Comparison of ENCODE assay signal across 8 cellular contexts in genomic region chr2:69436594-69436936, GRCh38. TPM values are rescaled to one million over a fixed set of nuclear protein-coding genes. Genes with fewer than 3 reads are reported as not detected.
DNase-seq lines count a peak whose midpoint lies in the region; ATAC-seq and TF ChIP-seq lines count a peak whose summit lies in the region.

No MANE protein-coding gene starts in this region.

- peak; percentile 19 for TF ChIP-seq CTCF in GM13976 (IDR thresholded peaks at IDR 0.05; ENCODE audit: borderline replicate concordance, control extremely low read depth, extremely low read depth, insufficient read depth, missing control alignments)

- no peaks in the 10 kb centered on the region for H3K9me3 Mint-ChIP-seq in activated naive CD8-positive, alpha-beta T cell treated with anti-CD3 and anti-CD28 coated beads, Interleukin-2, amount 50 U/mL, for 24 hours

- peak; percentile 10 for ATAC-seq in HG03135 (IDR thresholded peaks at IDR 0.05; ENCODE audit: unreplicated experiment)
- ATAC-seq in activated naive CD8-positive, alpha-beta T cell treated with anti-CD3 and anti-CD28 coated beads, Interleukin-2, amount 50 U/mL, for 24 hours: no peak
- no peak for ATAC-seq in HG03045 (IDR thresholded peaks at IDR 0.05; ENCODE audit: unreplicated experiment)
- no peak for ATAC-seq in HG02588 (IDR thresholded peaks at IDR 0.05; ENCODE audit: unreplicated experiment)

- in situ Hi-C loops in GM13976 (cut with MboI; ENCODE audit: low sequenced_read_pairs, unreplicated experiment): no loop called here

- H3K27ac ChIP-seq in layer of hippocampus (ENCODE audit: low read depth, low read length) (peak overlapping the region; percentile 88), thymus (ENCODE audit: low read depth) (peak overlapping the region; percentile 93)

- peak overlapping the region; percentile 95 for H3K4me3 Mint-ChIP-seq in activated naive CD8-positive, alpha-beta T cell treated with anti-CD3 and anti-CD28 coated beads, Interleukin-2, amount 50 U/mL, for 24 hours

- H3K4me1 ChIP-seq in thymus (ENCODE audit: control insufficient read depth, insufficient read depth, low read length): peaks cover 4% of the 10 kb centered on the region

- no peaks in the 10 kb centered on the region for H3K27me3 ChIP-seq in layer of hippocampus (ENCODE audit: control insufficient read depth, insufficient read depth, low read length)
- H3K27me3 ChIP-seq in thymus (ENCODE audit: control insufficient read depth, insufficient read depth): no peaks in the 10 kb centered on the region

- H3K36me3 Mint-ChIP-seq in activated naive CD8-positive, alpha-beta T cell treated with anti-CD3 and anti-CD28 coated beads, Interleukin-2, amount 50 U/mL, for 24 hours (ENCODE audit: low read depth): peaks cover 7% of the 10 kb centered on the region

- H3K4me3 ChIP-seq in thymus (ENCODE audit: low read length): peak overlapping the region; percentile 65

- 9% methylated on average over 5 of the region's 5 CpGs for WGBS in thymus

- peaks cover 35% of the 10 kb centered on the region for H3K4me1 Mint-ChIP-seq in activated naive CD8-positive, alpha-beta T cell treated with anti-CD3 and anti-CD28 coated beads, Interleukin-2, amount 50 U/mL, for 24 hours

- peak; percentile 35 for DNase-seq in GM13976 (ENCODE audit: low spot score)
- no peak for DNase-seq in activated naive CD8-positive, alpha-beta T cell treated with anti-CD3 and anti-CD28 coated beads, Interleukin-2, amount 50 U/mL, for 24 hours
- no peak for DNase-seq in stimulated activated CD4-positive, alpha-beta T cell treated with anti-CD3 and anti-CD28 coated beads, Interleukin-4, amount 100 ng/mL, for 4 hours

- no peaks in the 10 kb centered on the region for H3K9me3 ChIP-seq in thymus (ENCODE audit: control insufficient read depth)

- H3K27me3 Mint-ChIP-seq in activated naive CD8-positive, alpha-beta T cell treated with anti-CD3 and anti-CD28 coated beads, Interleukin-2, amount 50 U/mL, for 24 hours: no peaks in the 10 kb centered on the region

- H3K27ac Mint-ChIP-seq in activated naive CD8-positive, alpha-beta T cell treated with anti-CD3 and anti-CD28 coated beads, Interleukin-2, amount 50 U/mL, for 24 hours: peak overlapping the region; percentile 96

- no peaks in the 10 kb centered on the region for H3K36me3 ChIP-seq in thymus (ENCODE audit: control insufficient read depth, insufficient read depth)

RNA-seq across cellular contexts. Expression of gene NFU1, which starts 0.7 kb away (rescaled TPM):
- 77.2 TPM for polyA plus RNA-seq in thymus

RNA-seq across cellular contexts. Expression of gene GFPT1, which starts 49.5 kb away (rescaled TPM):
- 7.0 TPM for polyA plus RNA-seq in thymus
